Comparison of ENCODE assay signal across 27 cellular contexts in genomic region chr12:105444809-105445102, GRCh38.
DNase-seq lines count a peak whose midpoint lies in the region; ATAC-seq and TF ChIP-seq lines count a peak whose summit lies in the region.
"Had no signal": no experiment of that assay in that cellular context is flagged by ENCODE, and none has a peak within 500 bp of the region (broad histone marks: within the 10 kb centered on the region; RNA-seq: fewer than 3 reads in every experiment).

No MANE protein-coding gene starts in this region.

- H3K9me3 Mint-ChIP-seq in progenitor cell of endocrine pancreas (ENCODE audit: low read depth) = peaks cover 6% of the 10 kb centered on the region
- H3K9me3 Mint-ChIP-seq in CD14-positive monocyte = peaks cover 3 to 6% (median 4%) of the 10 kb centered on the region in 7 donors
- H3K9me3 Mint-ChIP-seq: effector memory CD8-positive, alpha-beta T cell had no signal

- peaks cover 9% of the 10 kb centered on the region for H3K36me3 Mint-ChIP-seq in progenitor cell of endocrine pancreas (ENCODE audit: insufficient read depth)
- H3K36me3 Mint-ChIP-seq in CD14-positive monocyte = no peaks in the 10 kb centered on the region
- H3K36me3 Mint-ChIP-seq: activated naive CD8-positive, alpha-beta T cell treated with anti-CD3 and anti-CD28 coated beads, Interleukin-2, amount 10 ng/mL, durations not matched to agents 7 days and 5 days; naive thymus-derived CD8-positive, alpha-beta T cell; type B pancreatic cell had no signal

- no peaks in the 10 kb centered on the region for H3K27me3 ChIP-seq in RWPE2 (ENCODE audit: insufficient read depth, poor library complexity, severe bottlenecking)

- H3K27me3 Mint-ChIP-seq in progenitor cell of endocrine pancreas (no peaks in the 10 kb centered on the region), CD14-positive monocyte (ENCODE audit: low read depth in 3 of 3) (peaks cover 4 to 12% (median 10%) of the 10 kb centered on the region in 3 donors)
- H3K27me3 Mint-ChIP-seq: type B pancreatic cell had no signal

- intact Hi-C loops in CD14-positive monocyte (cut with micrococcal nuclease) = no loop called here

- H3K27ac ChIP-seq in RWPE2 (ENCODE audit: poor library complexity, severe bottlenecking) = peak overlapping the region; percentile 90
- H3K27ac ChIP-seq in epithelial cell of prostate = peak overlapping the region; percentile 74
- H3K27ac ChIP-seq: HL-60 had no signal

- no peaks in the 10 kb centered on the region for H3K36me3 ChIP-seq in RWPE2 (ENCODE audit: low read depth)

- H3K9me3 ChIP-seq in RWPE2 (ENCODE audit: severe bottlenecking) = no peaks in the 10 kb centered on the region

- ATAC-seq in RWPE2 (ENCODE audit: low read depth) (peak; percentile 83), HG03280 (IDR thresholded peaks at IDR 0.05; ENCODE audit: unreplicated experiment) (no peak)
- ATAC-seq: activated CD4-positive, CD25-positive, alpha-beta regulatory T cell treated with anti-CD3 and anti-CD28 coated beads, Interleukin-2, amount 50 U/mL, for 24 hours; activated CD8-positive, alpha-beta T cell treated with anti-CD3 and anti-CD28 coated beads, Interleukin-2, amount 10 ng/mL, durations not matched to agents 7 days and 5 days; effector memory CD8-positive, alpha-beta T cell; naive thymus-derived CD8-positive, alpha-beta T cell had no signal

- no peak for TF ChIP-seq CTCF in RWPE2 (IDR thresholded peaks at IDR 0.05; ENCODE audit: poor library complexity, severe bottlenecking)
- no peak for TF ChIP-seq CTCF in progenitor cell of endocrine pancreas (IDR thresholded peaks at IDR 0.05; ENCODE audit: unreplicated experiment)
- no peak for TF ChIP-seq CTCF in CD14-positive monocyte (IDR thresholded peaks at IDR 0.05)

- H3K4me1 Mint-ChIP-seq in progenitor cell of endocrine pancreas (ENCODE audit: low read depth) (peaks cover 19% of the 10 kb centered on the region), CD14-positive monocyte (no peaks in the 10 kb centered on the region)
- H3K4me1 Mint-ChIP-seq: activated naive CD8-positive, alpha-beta T cell treated with anti-CD3 and anti-CD28 coated beads, Interleukin-2, amount 10 ng/mL, durations not matched to agents 7 days and 5 days; naive thymus-derived CD8-positive, alpha-beta T cell had no signal

- no peak overlapping the region for H3K4me3 ChIP-seq in RWPE2 (ENCODE audit: severe bottlenecking)
- H3K4me3 ChIP-seq: skin epidermis had no signal

- H3K27ac Mint-ChIP-seq in progenitor cell of endocrine pancreas = peak overlapping the region; percentile 9
- no peak overlapping the region for H3K27ac Mint-ChIP-seq in CD14-positive monocyte
- H3K27ac Mint-ChIP-seq: activated CD8-positive, alpha-beta T cell treated with anti-CD3 and anti-CD28 coated beads, Interleukin-2, amount 10 ng/mL, durations not matched to agents 7 days and 5 days; activated naive CD8-positive, alpha-beta T cell treated with anti-CD3 and anti-CD28 coated beads, Interleukin-2, amount 10 ng/mL, durations not matched to agents 7 days and 5 days; effector memory CD8-positive, alpha-beta T cell; H9; naive thymus-derived CD8-positive, alpha-beta T cell; type B pancreatic cell had no signal

- peaks cover 19% of the 10 kb centered on the region for H3K4me1 ChIP-seq in RWPE2 (ENCODE audit: insufficient read depth, poor library complexity, severe bottlenecking)

- DNase-seq in ELR (ENCODE audit: low read depth) (peak; percentile 44), RWPE2 (ENCODE audit: low spot score) (no peak), epithelial cell of prostate (ENCODE audit: low read depth, low spot score) (no peak), progenitor cell of endocrine pancreas (ENCODE audit: low spot score, unreplicated experiment) (no peak), CD14-positive monocyte (ENCODE audit: low spot score) (no peak), Ammon's horn (ENCODE audit: low spot score) (no peak), T-helper 2 cell (no peak)
- DNase-seq: activated CD8-positive, alpha-beta T cell treated with anti-CD3 and anti-CD28 coated beads, Interleukin-2, amount 10 ng/mL, durations not matched to agents 7 days and 5 days; activated effector memory CD4-positive, alpha-beta T cell treated with anti-CD3 and anti-CD28 coated beads, Interleukin-2, amount 50 U/mL, for 16 hours; activated naive CD8-positive, alpha-beta T cell treated with anti-CD3 and anti-CD28 coated beads, Interleukin-2, amount 10 ng/mL, durations not matched to agents 7 days and 5 days; AML-193; DMS79; effector memory CD8-positive, alpha-beta T cell; H9; mesendoderm; naive thymus-derived CD8-positive, alpha-beta T cell; NCI-H1092; NCI-H1930; occipital lobe; Right ventricle myocardium superior; stimulated activated CD4-positive, alpha-beta T cell treated with anti-CD3 and anti-CD28 coated beads, Interleukin-1b, Interleukin-23, amount 100 ng/mL, for 48 hours; SW 1271 had no signal

- H3K4me3 Mint-ChIP-seq in progenitor cell of endocrine pancreas (ENCODE audit: low read depth) = no peak overlapping the region
- H3K4me3 Mint-ChIP-seq in CD14-positive monocyte = no peak overlapping the region
- H3K4me3 Mint-ChIP-seq: activated CD8-positive, alpha-beta T cell treated with anti-CD3 and anti-CD28 coated beads, Interleukin-2, amount 10 ng/mL, durations not matched to agents 7 days and 5 days; activated naive CD8-positive, alpha-beta T cell treated with anti-CD3 and anti-CD28 coated beads, Interleukin-2, amount 10 ng/mL, durations not matched to agents 7 days and 5 days; effector memory CD8-positive, alpha-beta T cell; H9; naive thymus-derived CD8-positive, alpha-beta T cell; type B pancreatic cell had no signal
